1 cellular context compared by ENCODE assay signal in the genomic region with DNA sequence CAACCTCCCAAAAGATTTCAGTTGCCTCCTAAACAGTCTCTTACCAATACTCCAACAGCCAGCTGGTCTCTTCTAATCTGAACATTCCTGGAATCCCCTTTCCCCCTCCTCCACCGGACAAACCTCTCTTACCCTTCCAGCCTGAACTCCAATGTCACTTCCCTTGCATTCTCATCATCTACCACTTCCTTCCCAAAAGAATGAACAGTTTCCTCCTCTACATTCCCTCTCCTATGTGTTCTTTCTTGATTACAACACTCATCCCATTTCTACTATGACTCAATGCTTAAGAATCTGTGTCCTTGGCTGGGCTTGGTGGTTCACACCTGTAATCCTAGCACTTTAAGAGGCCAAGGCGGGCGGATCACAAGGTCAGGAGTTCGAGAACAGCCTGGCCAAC.
TF ChIP-seq lines count a peak whose summit lies in the region.

No MANE protein-coding gene starts in this region.

TF ChIP-seq in HCT116, 20 proteins besides CTCF, POLR2A, EP300 and RAD21:
- TF ChIP-seq FOSL1 (IDR thresholded peaks at IDR 0.05; ENCODE audit: low read depth) = no peak
- TF ChIP-seq CEBPB (IDR thresholded peaks at IDR 0.05; ENCODE audit: low read depth) = 0 out of 2 replicates have a peak, but pooled peaks have one; percentile 22
